ENCODE assay signal across 21 cellular contexts in the genomic region with DNA sequence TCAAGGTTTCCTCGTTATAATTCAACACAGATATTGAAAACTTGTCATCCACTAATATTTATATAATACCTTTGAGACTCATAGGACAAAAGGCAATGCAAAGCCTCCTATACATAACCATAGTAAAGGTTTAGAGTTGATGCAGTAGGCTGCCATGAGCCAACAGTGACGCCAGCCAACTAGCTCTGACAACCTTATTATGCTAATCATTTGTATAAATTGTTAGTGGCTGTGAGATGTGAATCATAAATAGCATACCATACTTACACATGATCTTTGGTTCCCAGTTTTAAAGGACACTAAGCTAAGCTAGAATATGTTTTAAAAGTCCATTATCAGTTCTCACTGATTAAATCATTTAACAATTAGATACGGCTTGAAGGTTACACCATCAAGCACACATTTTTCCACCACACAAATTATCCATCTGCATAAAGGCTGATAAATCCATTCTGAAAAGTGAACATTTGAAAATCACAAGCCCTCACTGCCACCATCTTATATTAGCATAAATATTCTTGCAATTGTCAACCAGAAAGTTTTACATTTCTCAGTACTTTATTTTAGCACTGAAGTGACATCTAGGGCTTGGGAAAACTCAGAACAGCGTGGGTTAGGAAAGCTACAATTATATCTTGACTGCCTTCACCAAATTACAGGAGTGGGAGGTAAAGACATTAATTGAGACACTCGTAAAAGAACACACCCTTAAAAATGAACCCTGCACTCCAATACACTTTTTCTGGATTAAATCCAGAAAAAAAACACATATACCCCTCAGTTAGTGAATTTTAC. TPM values are rescaled to one million over a fixed set of nuclear protein-coding genes. Genes with fewer than 3 reads are reported as not detected.
A peak's percentile ranks its signal among the peaks of the same experiment; 100 is the strongest.
DNase-seq lines count a peak whose midpoint lies in the region; FAIRE-seq and TF ChIP-seq lines count a peak whose summit lies in the region.
"Had no signal": no experiment of that assay in that cellular context is flagged by ENCODE, and none has a peak within 500 bp of the region (broad histone marks: within the 10 kb centered on the region; RNA-seq: fewer than 3 reads in every experiment).

No MANE protein-coding gene starts in this region.

- H3K27ac Mint-ChIP-seq in activated naive CD4-positive, alpha-beta T cell treated with anti-CD3 and anti-CD28 coated beads for 36 hours = peak overlapping the region; percentile 15
- H3K27ac Mint-ChIP-seq: activated T-helper 1 cell treated with anti-CD3 and anti-CD28 coated beads, Interleukin-12 subunit alpha, Interleukin-12 subunit beta, Interleukin-2, Interleukin-4 antibody, amounts not matched to agents 30 ng/mL and 10 ng/mL and 1 ng/mL, durations not matched to agents 14 hours and 24 hours and 36 hours had no signal

- no peak for FAIRE-seq in kidney (lab: Jason Lieb, UNC)
- FAIRE-seq: endothelial cell of umbilical vein had no signal

- H3K27ac ChIP-seq in OCI-LY1 (ENCODE audit: low read depth, low read length, poor library complexity, severe bottlenecking) (peak overlapping the region; percentile 61), WERI-Rb-1 (no peak overlapping the region), kidney (ENCODE audit: low read depth in 2 of 2, low read length in 2 of 2) (no peak overlapping the region)
- H3K27ac ChIP-seq: adrenal gland, cardiac muscle cell, testis had no signal

- no peaks in the 10 kb centered on the region for H3K9me3 Mint-ChIP-seq in activated naive CD4-positive, alpha-beta T cell treated with anti-CD3 and anti-CD28 coated beads for 36 hours
- H3K9me3 Mint-ChIP-seq: CD4-positive, CD25-positive, alpha-beta regulatory T cell had no signal

- H3K9me2 ChIP-seq in OCI-LY1 (ENCODE audit: low read depth, low read length) = no peaks in the 10 kb centered on the region

- peak; percentile 35 for DNase-seq in activated naive CD4-positive, alpha-beta T cell treated with anti-CD3 and anti-CD28 coated beads for 36 hours
- no peak for DNase-seq in activated naive CD4-positive, alpha-beta T cell (lab: John Stamatoyannopoulos, UW)
- DNase-seq in astrocyte of the hippocampus (ENCODE audit: low read depth, low spot score) = peak; percentile 35
- DNase-seq in putamen (ENCODE audit: low spot score) = peak; percentile 74
- no peak for DNase-seq in foreskin melanocyte
- DNase-seq in WERI-Rb-1 = no peak
- no peak for DNase-seq in kidney
- DNase-seq: adrenal gland; CD4-positive, CD25-positive, alpha-beta regulatory T cell; dermis blood vessel endothelial cell; left cardiac atrium; NCI-H1048; NCI-H2081 treated with DMSO at 0.1 percent for 48 hours; NCI-H524 treated with DMSO at 0.1 percent for 48 hours; SIG-M5; testis had no signal

- peaks cover 5% of the 10 kb centered on the region for H3K36me3 ChIP-seq in OCI-LY1 (ENCODE audit: insufficient read depth, low read length)
- H3K36me3 ChIP-seq in WERI-Rb-1 = no peaks in the 10 kb centered on the region
- no peaks in the 10 kb centered on the region for H3K36me3 ChIP-seq in kidney (ENCODE audit: control insufficient read depth in 1 of 2, insufficient read depth in 2 of 2, low read length in 2 of 2)
- H3K36me3 ChIP-seq: adrenal gland, cardiac muscle cell had no signal

- H3K4me3 Mint-ChIP-seq in activated naive CD4-positive, alpha-beta T cell treated with anti-CD3 and anti-CD28 coated beads for 36 hours = no peak overlapping the region
- H3K4me3 Mint-ChIP-seq: activated T-helper 1 cell treated with anti-CD3 and anti-CD28 coated beads, Interleukin-12 subunit alpha, Interleukin-12 subunit beta, Interleukin-2, Interleukin-4 antibody, amounts not matched to agents 30 ng/mL and 10 ng/mL and 1 ng/mL, durations not matched to agents 14 hours and 24 hours and 36 hours; CD4-positive, CD25-positive, alpha-beta regulatory T cell; WTC11 had no signal

- H3K4me1 Mint-ChIP-seq in activated naive CD4-positive, alpha-beta T cell treated with anti-CD3 and anti-CD28 coated beads for 36 hours (ENCODE audit: low read depth) = peaks cover 32% of the 10 kb centered on the region

- no peaks in the 10 kb centered on the region for H3F3A ChIP-seq in OCI-LY1 (ENCODE audit: insufficient read depth, low read length)

- CTCF ChIA-PET in activated naive CD4-positive, alpha-beta T cell treated with anti-CD3 and anti-CD28 coated beads for 36 hours (lab: Charles Lee) = interaction anchor here (0.6 to 6.3 kb wide), 32 partner anchors 9 to 256 kb away, joined by 3 to 388 read pairs (median 9); partner anchors contain the start of gene STK17A

- peak overlapping the region; percentile 40; the same call in 1 of the 2 replicates for H3K4me2 ChIP-seq in OCI-LY1 (ENCODE audit: low read length)

- peaks cover 3% of the 10 kb centered on the region for H3K36me3 Mint-ChIP-seq in activated naive CD4-positive, alpha-beta T cell treated with anti-CD3 and anti-CD28 coated beads for 36 hours (ENCODE audit: low read depth)

- H3K4me3 ChIP-seq in OCI-LY1 (ENCODE audit: low read depth, low read length, poor library complexity, severe bottlenecking) (no peak overlapping the region), WERI-Rb-1 (ENCODE audit: low read depth, low read length) (no peak overlapping the region), kidney (ENCODE audit: low read length in 2 of 2) (no peak overlapping the region)
- H3K4me3 ChIP-seq: adrenal gland, cardiac muscle cell, testis had no signal

- H4K20me1 ChIP-seq in OCI-LY1 (ENCODE audit: insufficient read depth, low read length) = no peaks in the 10 kb centered on the region

- H3K27me3 ChIP-seq in OCI-LY1 (ENCODE audit: insufficient read depth, low read length) (no peaks in the 10 kb centered on the region), WERI-Rb-1 (ENCODE audit: insufficient read depth, low read depth, severe bottlenecking) (no peaks in the 10 kb centered on the region)
- H3K27me3 ChIP-seq: adrenal gland, cardiac muscle cell, testis had no signal

- intact Hi-C loops in activated naive CD4-positive, alpha-beta T cell treated with anti-CD3 and anti-CD28 coated beads for 36 hours (cut with micrococcal nuclease) = loop anchor here (1.0 kb wide), 1 partner anchor 18 kb away; no protein-coding TSS in a partner anchor
- intact Hi-C loops in kidney (cut with DNase I) = loop anchor here (5.0 kb wide), 1 partner anchor 116 kb away; the partner anchor contains the start of gene STK17A

- peaks cover 59% of the 10 kb centered on the region for H3K79me2 ChIP-seq in OCI-LY1 (ENCODE audit: insufficient read depth, low read length)

- 0 out of 2 replicates have a peak, but pooled peaks cover 3% of the 10 kb centered on the region for H3K9me3 ChIP-seq in OCI-LY1 (ENCODE audit: low read length)
- H3K9me3 ChIP-seq in WERI-Rb-1 (ENCODE audit: severe bottlenecking) = no peaks in the 10 kb centered on the region
- no peaks in the 10 kb centered on the region for H3K9me3 ChIP-seq in kidney (ENCODE audit: control insufficient read depth in 1 of 2, low read length in 2 of 2)
- H3K9me3 ChIP-seq: adrenal gland, testis had no signal

- no peaks in the 10 kb centered on the region for H3K27me3 Mint-ChIP-seq in activated naive CD4-positive, alpha-beta T cell treated with anti-CD3 and anti-CD28 coated beads for 36 hours (ENCODE audit: low read depth)
- H3K27me3 Mint-ChIP-seq: CD4-positive, CD25-positive, alpha-beta regulatory T cell had no signal

- TF ChIP-seq CTCF in OCI-LY1 (IDR thresholded peaks at IDR 0.05; ENCODE audit: low read length) (no peak), WERI-Rb-1 (IDR thresholded peaks at IDR 0.05; ENCODE audit: low read depth, low read length) (no peak), kidney (IDR thresholded peaks at IDR 0.05; ENCODE audit: borderline replicate concordance, extremely low read depth, insufficient read depth) (no peak)

- no peak overlapping the region for H2AFZ ChIP-seq in OCI-LY1 (ENCODE audit: low read length)

- H3K4me1 ChIP-seq in OCI-LY1 (ENCODE audit: insufficient read depth, low read length, severe bottlenecking) (peaks cover 53% of the 10 kb centered on the region), kidney (ENCODE audit: control insufficient read depth in 1 of 2, insufficient read depth in 1 of 2, low read depth in 1 of 2, low read length in 2 of 2) (peaks cover 0 to 5% of the 10 kb centered on the region in 2 donors)
- H3K4me1 ChIP-seq: testis had no signal

- H3K9ac ChIP-seq in OCI-LY1 (ENCODE audit: low read length) (peak overlapping the region; percentile 37; the same call in 1 of the 2 replicates), kidney (ENCODE audit: low read length in 2 of 2) (no peak overlapping the region)

RNA-seq across cellular contexts. Expression of gene COA1, which starts 30.7 kb away (rescaled TPM):
- total RNA-seq in activated naive CD4-positive, alpha-beta T cell treated with anti-CD3 and anti-CD28 coated beads for 36 hours = 10 to 100 TPM; 85.9 to 87.2 TPM
- 49.6 TPM for total RNA-seq in kidney
- polyA plus RNA-seq in kidney (ENCODE audit: insufficient read depth, low read depth, low replicate concordance) = 58.9 TPM

RNA-seq across cellular contexts. Expression of gene BLVRA, which starts 59.8 kb away (rescaled TPM):
- 10 to 100 TPM; 26.6 to 28.9 TPM for total RNA-seq in activated naive CD4-positive, alpha-beta T cell treated with anti-CD3 and anti-CD28 coated beads for 36 hours
- total RNA-seq in kidney = 69.6 TPM
- 86.9 TPM for polyA plus RNA-seq in kidney (ENCODE audit: insufficient read depth, low read depth, low replicate concordance)

Comparison
In these comparisons a context has a peak if more than half of its experiments do, and no peak if none do; other contexts are left out.
1. DNase-seq: peak in activated naive CD4-positive, alpha-beta T cell treated with anti-CD3 and anti-CD28 coated beads for 36 hours (single experiment), astrocyte of the hippocampus (single experiment) and putamen (single experiment); none in activated naive CD4-positive, alpha-beta T cell (0 of 4), foreskin melanocyte (single experiment), WERI-Rb-1 (single experiment) and kidney (single experiment).